12 cellular contexts compared by ENCODE assay signal in the genomic region with DNA sequence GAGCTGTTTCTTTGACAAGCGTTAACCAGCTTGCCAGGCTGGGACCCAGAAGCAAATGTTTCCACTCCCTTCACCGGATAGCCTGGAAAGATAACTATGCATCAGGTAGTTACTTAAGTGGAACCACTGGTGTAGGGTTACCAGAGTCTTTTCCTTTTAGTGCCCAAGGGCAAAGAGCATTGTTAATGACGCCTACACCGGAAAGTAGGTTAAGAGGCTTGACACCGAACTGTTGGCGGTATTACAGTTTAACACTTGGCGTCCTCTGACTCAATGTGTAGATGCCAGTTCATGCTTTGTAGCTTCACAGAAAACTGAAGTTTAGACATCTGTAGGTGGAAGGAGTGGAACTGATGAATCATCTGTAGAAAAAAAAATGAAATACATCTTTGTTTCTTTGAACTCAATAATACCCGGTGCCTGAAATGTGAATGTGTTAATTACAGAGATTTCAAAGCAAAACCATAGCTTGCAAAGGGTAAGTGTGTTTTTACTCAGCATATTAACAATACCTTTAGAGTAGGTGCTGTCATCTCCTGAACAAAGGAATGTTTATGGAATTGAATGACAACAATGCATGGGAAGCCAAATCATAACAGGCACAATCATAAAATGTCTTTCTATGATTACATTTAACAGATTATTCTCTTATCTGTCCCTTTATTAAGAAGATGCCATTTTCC.
DNase-seq lines count a peak whose midpoint lies in the region; ATAC-seq and TF ChIP-seq lines count a peak whose summit lies in the region.
"Had no signal": no experiment of that assay in that cellular context is flagged by ENCODE, and none has a peak within 500 bp of the region (broad histone marks: within the 10 kb centered on the region; RNA-seq: fewer than 3 reads in every experiment).

No MANE protein-coding gene starts in this region.

- H3K27ac Mint-ChIP-seq in HFFc6, result no peak overlapping the region
- H3K27ac Mint-ChIP-seq: mesothelial cell of epicardium had no signal

- ATAC-seq in GM19463 (IDR thresholded peaks at IDR 0.05; ENCODE audit: unreplicated experiment), result peak; percentile 85
- ATAC-seq in HG03139 (IDR thresholded peaks at IDR 0.05; ENCODE audit: unreplicated experiment), result no peak

- H3K4me2 ChIP-seq in parathyroid adenoma (ENCODE audit: low read length), result peak overlapping the region; percentile 3

- no peak overlapping the region for H3K4me3 Mint-ChIP-seq in HFFc6
- H3K4me3 Mint-ChIP-seq: mesothelial cell of epicardium had no signal

- no peak overlapping the region for H3K9ac ChIP-seq in parathyroid adenoma

- H3K9me3 ChIP-seq in parathyroid adenoma (ENCODE audit: control insufficient read depth, low read length) (no peaks in the 10 kb centered on the region), Peyer's patch (no peaks in the 10 kb centered on the region)
- H3K9me3 ChIP-seq: right atrium auricular region had no signal

- no peak overlapping the region for H3K4me3 ChIP-seq in parathyroid adenoma (ENCODE audit: low read depth, low read length)
- no peak overlapping the region for H3K4me3 ChIP-seq in Peyer's patch
- H3K4me3 ChIP-seq: right atrium auricular region had no signal

- H3K27me3 ChIP-seq in parathyroid adenoma (ENCODE audit: control insufficient read depth, insufficient read depth, low read length), result no peaks in the 10 kb centered on the region
- no peaks in the 10 kb centered on the region for H3K27me3 ChIP-seq in Peyer's patch
- H3K27me3 ChIP-seq: right atrium auricular region had no signal

- H3K36me3 Mint-ChIP-seq in HFFc6 (ENCODE audit: low read depth), result no peaks in the 10 kb centered on the region
- H3K36me3 Mint-ChIP-seq: mesothelial cell of epicardium had no signal

- no peaks in the 10 kb centered on the region; the same call in 1 of the 2 replicates for H3K27me3 Mint-ChIP-seq in HFFc6 (ENCODE audit: insufficient read depth)

- no peak for TF ChIP-seq POLR2A in Peyer's patch (IDR thresholded peaks at IDR 0.05)

- DNase-seq in NCI-H128 (lab: John Stamatoyannopoulos, UW; ENCODE audit: unreplicated experiment) (peak; percentile 11), dermis blood vessel endothelial cell (peak; percentile 57), HFFc6 (no peak), NCI-H1694 (lab: John Stamatoyannopoulos, UW) (no peak), Peyer's patch (no peak)
- DNase-seq: activated CD8-positive, alpha-beta memory T cell treated with anti-CD3 and anti-CD28 coated beads, Interleukin-2, amount 50 U/mL, for 48 hours; NCI-H524 had no signal

- no peak overlapping the region for H2AFZ ChIP-seq in parathyroid adenoma

- no peaks in the 10 kb centered on the region for H3K4me1 Mint-ChIP-seq in HFFc6 (ENCODE audit: low read depth)
- H3K4me1 Mint-ChIP-seq: mesothelial cell of epicardium had no signal

- no peak overlapping the region for H3K27ac ChIP-seq in parathyroid adenoma
- H3K27ac ChIP-seq in Peyer's patch, result no peak overlapping the region
- H3K27ac ChIP-seq: right atrium auricular region had no signal

- H3K36me3 ChIP-seq in parathyroid adenoma (ENCODE audit: control insufficient read depth, insufficient read depth, low read length) (no peaks in the 10 kb centered on the region), Peyer's patch (no peaks in the 10 kb centered on the region)
- H3K36me3 ChIP-seq: right atrium auricular region had no signal

- H3K9me3 Mint-ChIP-seq in HFFc6, result no peaks in the 10 kb centered on the region
- H3K9me3 Mint-ChIP-seq: mesothelial cell of epicardium had no signal

- H3K4me1 ChIP-seq in parathyroid adenoma (no peaks in the 10 kb centered on the region), Peyer's patch (no peaks in the 10 kb centered on the region)
- H3K4me1 ChIP-seq: right atrium auricular region had no signal

- no peaks in the 10 kb centered on the region for H3K79me2 ChIP-seq in parathyroid adenoma

- TF ChIP-seq CTCF in parathyroid adenoma (IDR thresholded peaks at IDR 0.05), result no peak
- TF ChIP-seq CTCF in HFFc6 (IDR thresholded peaks at IDR 0.05), result no peak
- TF ChIP-seq CTCF in Peyer's patch (IDR thresholded peaks at IDR 0.05), result no peak

Comparison
In these comparisons a context has a peak if more than half of its experiments do, and no peak if none do; other contexts are left out.
1. DNase-seq: peak in NCI-H128 (single experiment) and dermis blood vessel endothelial cell (single experiment); none in HFFc6 (single experiment), NCI-H1694 (single experiment) and Peyer's patch (0 of 3).